Comparison of ENCODE assay signal across 8 cellular contexts in the genomic region with DNA sequence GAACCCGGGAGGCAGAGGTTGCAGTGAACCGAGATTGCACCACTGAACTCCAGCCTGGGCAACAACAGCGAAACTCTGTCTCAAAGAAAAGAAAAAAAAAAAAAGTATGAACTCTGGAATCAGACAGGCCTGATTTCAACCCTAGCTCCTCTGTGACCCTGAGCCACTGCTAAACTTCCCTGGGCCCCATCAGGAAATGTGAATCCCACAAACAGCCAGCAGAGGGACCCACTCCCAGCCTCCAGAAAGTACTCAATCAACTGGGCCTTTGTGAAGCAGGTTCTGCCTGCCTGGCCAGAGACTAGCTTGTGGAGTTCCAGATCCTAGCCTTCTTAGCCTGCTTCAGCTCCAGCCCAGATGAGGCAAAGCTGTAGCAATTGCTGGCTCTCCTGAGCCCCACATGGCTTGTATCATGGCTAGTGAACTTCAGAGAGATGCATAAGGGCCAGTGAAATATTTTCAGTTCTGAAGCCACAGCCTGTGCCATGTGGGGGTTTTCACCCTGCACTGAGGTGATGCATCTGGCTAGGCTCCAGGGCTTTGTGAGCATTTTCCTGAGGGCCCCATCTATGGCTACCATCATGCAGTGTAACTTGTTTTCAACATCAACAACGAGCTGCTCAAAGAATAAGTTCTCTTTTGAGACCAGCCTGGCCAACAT. TPM values are rescaled to one million over a fixed set of nuclear protein-coding genes. Genes with fewer than 3 reads are reported as not detected.
DNase-seq lines count a peak whose midpoint lies in the region; ATAC-seq, FAIRE-seq and TF ChIP-seq lines count a peak whose summit lies in the region.

No MANE protein-coding gene starts in this region.

- 62 to 96% (median 83%) methylated on average over 4 of the region's 4 CpGs for WGBS in psoas muscle, 3 donors

- DNase-seq in DMS153 treated with DMSO at 0.1 percent for 48 hours (lab: John Stamatoyannopoulos, UW; ENCODE audit: unreplicated experiment) (peak; percentile 13), GM20000 (ENCODE audit: low spot score) (peak; percentile 37), Peyer's patch (peak; percentile 48 to 81 (median 61)), glomerular visceral epithelial cell (ENCODE audit: extremely low spot score) (peak; percentile 51), psoas muscle (peak in 1 of 2 donors; percentile 25), H54 (ENCODE audit: insufficient read length, low spot score) (no peak)
- peak; percentile 27 for DNase-seq in activated gamma-delta T cell treated with anti-CD3 and anti-CD28 coated beads, Interleukin-2, amount 50 U/mL, for 16 hours (ENCODE audit: low read depth)

- H3K4me1 ChIP-seq in Peyer's patch (no peaks in the 10 kb centered on the region), psoas muscle (no peaks in the 10 kb centered on the region)

- H3K27ac ChIP-seq in Peyer's patch (no peak overlapping the region), psoas muscle (no peak overlapping the region)

- TF ChIP-seq POLR2A in Peyer's patch (IDR thresholded peaks at IDR 0.05) = no peak
- TF ChIP-seq POLR2A in H54 (IDR thresholded peaks at IDR 0.05; ENCODE audit: low read depth, low read length) = no peak

- no peak for FAIRE-seq in H54 (lab: Jason Lieb, UNC)

- H3K27me3 ChIP-seq in Peyer's patch (no peaks in the 10 kb centered on the region), psoas muscle (ENCODE audit: insufficient read depth in 3 of 3, low read length in 2 of 3) (no peaks in the 10 kb centered on the region)

- intact Hi-C loops in psoas muscle (cut with DNase I) = loop anchor here in 1 of 2 donors (10.0 kb wide), 1 partner anchor 122 kb away; the partner anchor contains the start of gene TMEM185A

- no peaks in the 10 kb centered on the region for H3K36me3 ChIP-seq in Peyer's patch
- H3K36me3 ChIP-seq in psoas muscle (ENCODE audit: insufficient read depth in 1 of 2, low read depth in 1 of 2) = no peaks in the 10 kb centered on the region

- TF ChIP-seq CTCF in GM20000 (IDR thresholded peaks at IDR 0.05; ENCODE audit: extremely low read depth, missing control alignments) (no peak), Peyer's patch (IDR thresholded peaks at IDR 0.05) (peak; percentile 30 to 65 (median 56)), psoas muscle (IDR thresholded peaks at IDR 0.05) (peak; percentile 47)

- ATAC-seq in HG03521 (IDR thresholded peaks at IDR 0.05; ENCODE audit: unreplicated experiment) (peak; percentile 71), psoas muscle (peak; percentile 63 to 76 (median 70))

- H3K9me3 ChIP-seq in Peyer's patch (no peaks in the 10 kb centered on the region), psoas muscle (no peaks in the 10 kb centered on the region)

- no peak overlapping the region for H3K4me3 ChIP-seq in Peyer's patch
- H3K4me3 ChIP-seq in psoas muscle = no peak overlapping the region

RNA-seq across cellular contexts. Expression of gene IDS, which starts 7.2 kb away (rescaled TPM):
- total RNA-seq in Peyer's patch (10 to 100 TPM; 51.2 to 61.9 (median 53.6) TPM), psoas muscle (10 to 100 TPM; 29.3 to 37.6 (median 34.1) TPM)
- 10 to 100 TPM; 11.8 to 31.2 (median 15.3) TPM for polyA plus RNA-seq in psoas muscle

RNA-seq across cellular contexts. Expression of gene EOLA1, which starts 28.5 kb away (rescaled TPM):
- 10 to 100 TPM; 11.9 to 23.1 (median 16.7) TPM for total RNA-seq in Peyer's patch
- 10 to 100 TPM; 23.9 to 36.6 (median 24.7) TPM for total RNA-seq in psoas muscle
- polyA plus RNA-seq in psoas muscle = 10 to 100 TPM; 24.4 to 34.8 (median 27.4) TPM

RNA-seq across cellular contexts. Expression of gene HSFX3, which starts 37.4 kb away (rescaled TPM):
- total RNA-seq in Peyer's patch = not detected
- total RNA-seq in psoas muscle = under 1 TPM in 1 of 4 donors, not detected in 3; 0.67 TPM
- polyA plus RNA-seq in psoas muscle = not detected
